Comparison of ENCODE assay signal across 19 cellular contexts in the genomic region with DNA sequence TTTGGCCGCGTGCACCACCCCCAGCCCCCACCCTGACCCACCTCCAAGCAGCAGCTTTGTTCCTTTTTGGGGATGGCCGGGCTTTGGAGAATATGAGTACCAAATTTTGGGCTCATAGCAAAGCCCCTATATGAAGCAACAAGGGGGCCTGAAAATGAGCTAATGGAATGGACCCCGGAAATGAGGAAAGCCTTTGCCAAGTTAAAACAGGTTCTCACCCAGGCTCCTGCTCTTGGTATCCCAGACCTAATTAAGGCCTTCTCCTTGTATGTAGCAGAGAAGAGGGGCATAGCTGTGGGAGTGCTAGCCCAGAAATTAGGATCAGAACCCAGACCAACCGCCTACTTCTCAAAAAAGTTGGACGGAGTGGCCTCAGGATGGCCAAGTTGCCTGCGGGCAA.
DNase-seq lines count a peak whose midpoint lies in the region; ATAC-seq and TF ChIP-seq lines count a peak whose summit lies in the region.
"Had no signal": no experiment of that assay in that cellular context is flagged by ENCODE, and none has a peak within 500 bp of the region (broad histone marks: within the 10 kb centered on the region; RNA-seq: fewer than 3 reads in every experiment).

No MANE protein-coding gene starts in this region.

- WGBS in endodermal cell (ENCODE audit: insufficient coverage in 1 of 2, insufficient read length in 1 of 2), 2 experiments: 95 to 98% methylated on average over 5 to 7 of the region's 7 CpGs

- TF ChIP-seq POLR2A in gastrocnemius medialis (IDR thresholded peaks at IDR 0.05): no peak

- peaks cover 36% of the 10 kb centered on the region for H3K4me1 ChIP-seq in ES-I3 (ENCODE audit: insufficient read depth, low read length)
- peaks cover 31% of the 10 kb centered on the region for H3K4me1 ChIP-seq in HUES48 (ENCODE audit: control insufficient read depth, insufficient read depth, low read length)
- H3K4me1 ChIP-seq in endodermal cell (ENCODE audit: control insufficient read depth, insufficient read depth, low read length): peaks cover 11% of the 10 kb centered on the region
- H3K4me1 ChIP-seq in gastrocnemius medialis: peaks cover 14 to 20% of the 10 kb centered on the region in 2 donors

- intact Hi-C loops in gastrocnemius medialis (cut with DNase I; ENCODE audit: low total_unique reads): no loop called here

- no peak overlapping the region for H3K4me3 ChIP-seq in HUES48 (ENCODE audit: low read depth, low read length)
- no peak overlapping the region for H3K4me3 ChIP-seq in endodermal cell (ENCODE audit: low read length)
- H3K4me3 ChIP-seq in gastrocnemius medialis: no peak overlapping the region
- H3K4me3 ChIP-seq: BLaER1 treated with 17β-estradiol and CSF1 and Interleukin-3, amounts not matched to agents 10 nM and 100 nM; GM23248 had no signal

- DNase-seq in endodermal cell: peak; percentile 60
- DNase-seq in osteocyte (ENCODE audit: extremely low spot score, unreplicated experiment): peak; percentile 57
- no peak for DNase-seq in SKM-1 (lab: John Stamatoyannopoulos, UW; ENCODE audit: unreplicated experiment)
- DNase-seq in gastrocnemius medialis: no peak
- DNase-seq: 8988T; CD4-positive, CD25-positive, alpha-beta regulatory T cell; CD8-positive, alpha-beta memory T cell; COR-L47; DMS 273 treated with DMSO at 0.1 percent for 48 hours; DMS53; DND-41; EL; GM23248; H7 had no signal

- H3K27me3 ChIP-seq in HUES48 (ENCODE audit: control insufficient read depth, insufficient read depth, low read length) (no peaks in the 10 kb centered on the region), endodermal cell (ENCODE audit: control insufficient read depth, insufficient read depth, low read length, poor library complexity, severe bottlenecking) (no peaks in the 10 kb centered on the region), gastrocnemius medialis (no peaks in the 10 kb centered on the region)

- H3K9me3 Mint-ChIP-seq in endodermal cell: no peaks in the 10 kb centered on the region
- no peaks in the 10 kb centered on the region for H3K9me3 Mint-ChIP-seq in osteocyte (ENCODE audit: unreplicated experiment)
- H3K9me3 Mint-ChIP-seq: CD8-positive, alpha-beta memory T cell had no signal

- H3K27ac Mint-ChIP-seq in endodermal cell (no peak overlapping the region), osteocyte (ENCODE audit: unreplicated experiment) (no peak overlapping the region)
- H3K27ac Mint-ChIP-seq: B cell; CD4-positive, CD25-positive, alpha-beta regulatory T cell had no signal

- no peaks in the 10 kb centered on the region for H3K9me3 ChIP-seq in ES-I3 (ENCODE audit: control insufficient read depth, insufficient read depth, low read length)
- H3K9me3 ChIP-seq in HUES48 (ENCODE audit: control insufficient read depth, insufficient read depth, low read length): peaks cover 10% of the 10 kb centered on the region
- no peaks in the 10 kb centered on the region for H3K9me3 ChIP-seq in endodermal cell (ENCODE audit: control insufficient read depth, low read length)
- H3K9me3 ChIP-seq in gastrocnemius medialis: no peaks in the 10 kb centered on the region
- H3K9me3 ChIP-seq: BLaER1 treated with 17β-estradiol and CSF1 and Interleukin-3, amounts not matched to agents 10 nM and 100 nM had no signal

- peaks cover 48% of the 10 kb centered on the region for H3K36me3 Mint-ChIP-seq in endodermal cell (ENCODE audit: low read depth)
- no peaks in the 10 kb centered on the region for H3K36me3 Mint-ChIP-seq in osteocyte (ENCODE audit: unreplicated experiment)
- H3K36me3 Mint-ChIP-seq: CD4-positive, CD25-positive, alpha-beta regulatory T cell; CD8-positive, alpha-beta memory T cell had no signal

- H3K4me3 Mint-ChIP-seq in endodermal cell: no peak overlapping the region
- H3K4me3 Mint-ChIP-seq in osteocyte (ENCODE audit: unreplicated experiment): no peak overlapping the region
- H3K4me3 Mint-ChIP-seq: B cell; CD4-positive, CD25-positive, alpha-beta regulatory T cell; CD8-positive, alpha-beta memory T cell had no signal

- H3K4me1 Mint-ChIP-seq in endodermal cell: peaks cover 49% of the 10 kb centered on the region
- peaks cover 11% of the 10 kb centered on the region for H3K4me1 Mint-ChIP-seq in osteocyte (ENCODE audit: unreplicated experiment)
- H3K4me1 Mint-ChIP-seq: B cell; CD4-positive, CD25-positive, alpha-beta regulatory T cell; CD8-positive, alpha-beta memory T cell had no signal

- H3K9ac ChIP-seq in ES-I3 (ENCODE audit: low read depth, low read length): peak overlapping the region; percentile 17; the same call in 1 of the 2 replicates
- H3K9ac ChIP-seq in HUES48 (ENCODE audit: low read depth, low read length): no peak overlapping the region
- H3K9ac ChIP-seq in endodermal cell (ENCODE audit: extremely low read depth, low read length, poor library complexity, severe bottlenecking): no peak overlapping the region
- H3K9ac ChIP-seq: BLaER1 treated with 17β-estradiol and CSF1 and Interleukin-3, amounts not matched to agents 10 nM and 100 nM; GM23248 had no signal

- H3K27ac ChIP-seq in HUES48 (ENCODE audit: low read depth, low read length) (peak overlapping the region; percentile 8), endodermal cell (ENCODE audit: low read depth, low read length) (no peak overlapping the region), gastrocnemius medialis (no peak overlapping the region)
- H3K27ac ChIP-seq: BLaER1 treated with 17β-estradiol and CSF1 and Interleukin-3, amounts not matched to agents 10 nM and 100 nM; GM23248 had no signal

- H3K27me3 Mint-ChIP-seq in endodermal cell (ENCODE audit: insufficient read depth) (no peaks in the 10 kb centered on the region), osteocyte (ENCODE audit: unreplicated experiment) (peaks cover 15% of the 10 kb centered on the region)
- H3K27me3 Mint-ChIP-seq: CD4-positive, CD25-positive, alpha-beta regulatory T cell had no signal

- TF ChIP-seq CTCF in endodermal cell (conservative IDR thresholded peaks at IDR 0.05) (no peak), osteocyte (IDR thresholded peaks at IDR 0.05) (no peak), gastrocnemius medialis (IDR thresholded peaks at IDR 0.05 in 4 of 5, conservative IDR thresholded peaks at IDR 0.05 in 1 of 5) (no peak)

- in situ Hi-C loops in gastrocnemius medialis (cut with MboI; ENCODE audit: low sequenced_read_pairs in 4 of 4): no loop called here

- H3K36me3 ChIP-seq in ES-I3 (ENCODE audit: insufficient read depth, low read length): peaks cover 49% of the 10 kb centered on the region
- H3K36me3 ChIP-seq in HUES48 (ENCODE audit: control insufficient read depth, insufficient read depth, low read length): peaks cover 18% of the 10 kb centered on the region
- peaks cover 68% of the 10 kb centered on the region for H3K36me3 ChIP-seq in endodermal cell (ENCODE audit: control insufficient read depth, insufficient read depth, low read length)
- H3K36me3 ChIP-seq in gastrocnemius medialis: no peaks in the 10 kb centered on the region
- H3K36me3 ChIP-seq: BLaER1 treated with 17β-estradiol and CSF1 and Interleukin-3, amounts not matched to agents 10 nM and 100 nM had no signal

- ATAC-seq in GM21381 (IDR thresholded peaks at IDR 0.05; ENCODE audit: unreplicated experiment) (no peak), gastrocnemius medialis (no peak)

Comparison
In these comparisons a context has a peak if more than half of its experiments do, and no peak if none do; other contexts are left out.
1. DNase-seq: peak in endodermal cell (single experiment) and osteocyte (single experiment); none in SKM-1 (single experiment) and gastrocnemius medialis (0 of 2).